Comparison of ENCODE assay signal across 8 cellular contexts in genomic region chr3:154003649-154004048, GRCh38.
"Had no signal": no experiment of that assay in that cellular context is flagged by ENCODE, and none has a peak within 500 bp of the region (broad histone marks: within the 10 kb centered on the region; RNA-seq: fewer than 3 reads in every experiment).

No MANE protein-coding gene starts in this region.

- H3K36me3 ChIP-seq: HAP-1 had no signal

- H3K4me3 ChIP-seq: GM23248, HAP-1, K562 had no signal

- FAIRE-seq: K562 had no signal

- H3K9ac ChIP-seq: GM23248 had no signal

- H3K27ac ChIP-seq: GM23248, HL-60 had no signal

- H3K4me1 ChIP-seq: HAP-1 had no signal

- H2AFZ ChIP-seq: GM23248 had no signal

- DNase-seq: GM23248, H7, HFFc6, IMR-90, KG1 had no signal

- H3K9me3 ChIP-seq: HAP-1 had no signal
